In genomic region chr18:4063545-4063944, GRCh38 we compare ENCODE assay signal across 31 cellular contexts.
"Had no signal": no experiment of that assay in that cellular context is flagged by ENCODE, and none has a peak within 500 bp of the region (broad histone marks: within the 10 kb centered on the region; RNA-seq: fewer than 3 reads in every experiment).

No MANE protein-coding gene starts in this region.

- H3K9me3 ChIP-seq: colonic mucosa had no signal

- ATAC-seq: activated CD4-positive, alpha-beta T cell treated with anti-CD3 and anti-CD28 coated beads for 36 hours; activated naive CD4-positive, alpha-beta T cell treated with anti-CD3 and anti-CD28 coated beads, Interleukin-2, amount 50 U/mL, for 72 hours; activated T-cell treated with anti-CD3 and anti-CD28 coated beads, Interleukin-2, amount 50 U/mL, for 72 hours; gastroesophageal sphincter; heart right ventricle had no signal

- H3K4me3 ChIP-seq: ascending aorta, breast epithelium, cardiac muscle cell, colonic mucosa, esophagus squamous epithelium, gastroesophageal sphincter, heart right ventricle had no signal

- H3K4me1 ChIP-seq: ascending aorta, breast epithelium, colonic mucosa, esophagus squamous epithelium, gastroesophageal sphincter, heart right ventricle had no signal

- H3K36me3 ChIP-seq: ascending aorta, breast epithelium, cardiac muscle cell, colonic mucosa, esophagus squamous epithelium, gastroesophageal sphincter, heart right ventricle, WERI-Rb-1 had no signal

- H3K27ac ChIP-seq: ascending aorta, breast epithelium, cardiac muscle cell, colonic mucosa, epithelial cell of prostate, esophagus squamous epithelium, gastroesophageal sphincter, heart right ventricle, WERI-Rb-1 had no signal

- DNase-seq: activated CD4-positive, alpha-beta memory T cell treated with anti-CD3 and anti-CD28 coated beads, Interleukin-2, amount 10 ng/mL, durations not matched to agents 7 days and 5 days; activated CD4-positive, alpha-beta T cell treated with anti-CD3 and anti-CD28 coated beads for 36 hours; activated CD4-positive, alpha-beta T cell treated with anti-CD3 and anti-CD28 coated beads, Interleukin-2, amount 10 ng/mL, durations not matched to agents 24 days and 14 days; activated CD4-positive, alpha-beta T cell treated with anti-CD3 and anti-CD28 coated beads, Interleukin-2, amount 50 U/mL, for 4 hours; activated CD4-positive, CD25-positive, alpha-beta regulatory T cell; activated CD4-positive, CD25-positive, alpha-beta regulatory T cell treated with anti-CD3 and anti-CD28 coated beads, Interleukin-2, amount 50 U/mL, for 72 hours; activated CD8-positive, alpha-beta memory T cell treated with anti-CD3 and anti-CD28 coated beads, Interleukin-2, amount 50 U/mL, for 48 hours; activated gamma-delta T cell; activated naive CD4-positive, alpha-beta T cell; activated naive CD4-positive, alpha-beta T cell treated with anti-CD3 and anti-CD28 coated beads, Interleukin-2, amount 10 ng/mL, durations not matched to agents 7 days and 5 days; activated naive CD8-positive, alpha-beta T cell treated with anti-CD3 and anti-CD28 coated beads, Interleukin-2, amount 10 ng/mL, durations not matched to agents 7 days and 5 days; activated T-cell treated with anti-CD3 and anti-CD28 coated beads for 4 hours; activated T-cell treated with anti-CD3 and anti-CD28 coated beads, Interleukin-2, amount 50 U/mL, for 24 hours; activated T-cell treated with anti-CD3 and anti-CD28 coated beads, Interleukin-2, amount 50 U/mL, for 72 hours; central memory CD4-positive, alpha-beta T cell; cerebellar nuclear complex; colonic mucosa; effector CD8-positive, alpha-beta T cell; esophagus squamous epithelium; foreskin melanocyte; heart right ventricle; T-helper 9 cell; WERI-Rb-1 had no signal

- H3K27me3 ChIP-seq: ascending aorta, breast epithelium, cardiac muscle cell, colonic mucosa, esophagus squamous epithelium, gastroesophageal sphincter, heart right ventricle had no signal

- FAIRE-seq: endometrium, endothelial cell of umbilical vein had no signal
